ENCODE assay signal across 18 cellular contexts in the genomic region with DNA sequence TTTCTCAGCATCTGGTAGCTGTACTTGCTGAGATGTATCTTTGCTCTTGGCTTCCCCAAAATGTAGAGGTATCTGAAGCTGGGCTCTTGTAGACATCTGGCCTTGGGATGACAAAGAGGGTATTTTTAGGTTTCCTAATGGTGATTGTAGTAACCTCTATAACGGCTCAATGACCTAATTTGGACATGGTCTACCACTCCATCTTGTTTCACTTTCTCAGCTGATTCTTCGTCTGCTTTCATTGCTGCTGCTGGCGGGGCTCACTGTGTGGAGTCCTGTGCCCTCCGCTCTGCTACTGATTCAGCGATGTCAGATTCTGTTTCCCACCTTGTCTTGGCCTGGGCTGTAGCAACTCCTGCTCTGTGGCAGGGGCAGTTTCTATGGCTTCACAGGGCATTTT.
A peak's percentile ranks its signal among the peaks of the same experiment; 100 is the strongest.
DNase-seq lines count a peak whose midpoint lies in the region; ATAC-seq and TF ChIP-seq lines count a peak whose summit lies in the region.
"Had no signal": no experiment of that assay in that cellular context is flagged by ENCODE, and none has a peak within 500 bp of the region (broad histone marks: within the 10 kb centered on the region; RNA-seq: fewer than 3 reads in every experiment).

No MANE protein-coding gene starts in this region.

- no peak for TF ChIP-seq CTCF in nephron progenitor cell (IDR thresholded peaks at IDR 0.05)

- peaks cover 10% of the 10 kb centered on the region for H3K27me3 Mint-ChIP-seq in nephron progenitor cell (ENCODE audit: low read depth, poor library complexity)

- peaks cover 5% of the 10 kb centered on the region for H3K9me3 Mint-ChIP-seq in nephron progenitor cell

- H3K36me3 Mint-ChIP-seq in nephron progenitor cell (ENCODE audit: low read depth) = no peaks in the 10 kb centered on the region
- H3K36me3 Mint-ChIP-seq: CD14-positive monocyte had no signal

- H3K27ac Mint-ChIP-seq in nephron progenitor cell = peak overlapping the region; percentile 12
- H3K27ac Mint-ChIP-seq: CD14-positive monocyte; T-helper 1 cell treated with Interleukin-12 subunit alpha and Interleukin-12 subunit beta and Interleukin-4 antibody, amounts not matched to agents 30 μg/mL and 1 μg/mL, for 36 hours had no signal

- peak; percentile 12 for DNase-seq in HCEC 1CT
- DNase-seq in MV-4-11 (lab: John Stamatoyannopoulos, UW) = peak; percentile 50
- no peak for DNase-seq in nephron progenitor cell
- DNase-seq in activated CD8-positive, alpha-beta memory T cell treated with anti-CD3 and anti-CD28 coated beads, Interleukin-2, amount 50 U/mL, for 4 hours = no peak
- DNase-seq in T-helper 9 cell = no peak
- DNase-seq in SHP77 treated with DMSO at 0.1 percent for 48 hours (lab: John Stamatoyannopoulos, UW) = no peak
- DNase-seq: GOT3, IMR-90, Karpas-422, NCI-H1105, NCI-H2029 treated with DMSO at 0.1 percent for 48 hours, NCI-H226, NCI-H510A treated with DMSO at 0.1 percent for 48 hours, NCI-H748 treated with DMSO at 0.1 percent for 48 hours had no signal

- no peaks in the 10 kb centered on the region for H3K4me1 Mint-ChIP-seq in nephron progenitor cell
- H3K4me1 Mint-ChIP-seq: CD14-positive monocyte had no signal

- ATAC-seq in GM18508 (IDR thresholded peaks at IDR 0.05; ENCODE audit: insufficient read depth, unreplicated experiment) = peak; percentile 61
- ATAC-seq: Right ventricle myocardium inferior had no signal

- no peak overlapping the region for H3K4me3 Mint-ChIP-seq in nephron progenitor cell
- H3K4me3 Mint-ChIP-seq: CD14-positive monocyte; T-helper 1 cell treated with Interleukin-12 subunit alpha and Interleukin-12 subunit beta and Interleukin-4 antibody, amounts not matched to agents 30 μg/mL and 1 μg/mL, for 36 hours had no signal

Comparison
In these comparisons a context has a peak if more than half of its experiments do, and no peak if none do; other contexts are left out.
1. DNase-seq: peak in HCEC 1CT (single experiment) and MV-4-11 (single experiment); none in nephron progenitor cell (single experiment), activated CD8-positive, alpha-beta memory T cell treated with anti-CD3 and anti-CD28 coated beads, Interleukin-2, amount 50 U/mL, for 4 hours (single experiment), T-helper 9 cell (single experiment) and SHP77 treated with DMSO at 0.1 percent for 48 hours (single experiment).